ENCODE assay signal across 15 cellular contexts in the genomic region with DNA sequence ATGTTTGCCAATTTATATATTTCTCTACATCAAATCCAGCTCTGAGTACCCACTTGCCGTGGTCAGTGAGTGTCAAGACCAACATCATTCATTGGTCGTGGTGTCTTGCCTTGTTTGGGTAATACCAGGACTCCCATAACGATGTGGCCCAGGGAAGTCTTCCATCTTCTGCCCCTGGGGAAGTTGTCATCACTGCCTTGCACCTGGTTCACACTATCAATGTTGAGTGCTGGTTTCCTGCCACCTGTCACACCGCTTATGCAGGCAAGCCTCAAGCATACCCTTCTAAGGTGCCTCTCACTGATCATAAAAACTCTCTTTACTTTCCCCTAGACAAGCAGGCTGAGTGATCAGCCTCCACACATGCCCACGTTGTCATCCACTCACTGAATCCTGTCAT.
A peak's percentile ranks its signal among the peaks of the same experiment; 100 is the strongest.
DNase-seq lines count a peak whose midpoint lies in the region; ATAC-seq and TF ChIP-seq lines count a peak whose summit lies in the region.
"Had no signal": no experiment of that assay in that cellular context is flagged by ENCODE, and none has a peak within 500 bp of the region (broad histone marks: within the 10 kb centered on the region; RNA-seq: fewer than 3 reads in every experiment).

No MANE protein-coding gene starts in this region.

- peak; percentile 92 for DNase-seq in DMS53 (lab: John Stamatoyannopoulos, UW)
- DNase-seq in NCI-H1436 (lab: John Stamatoyannopoulos, UW) = peak; percentile 58
- DNase-seq in NCI-H2171 treated with DMSO at 0.1 percent for 48 hours (lab: John Stamatoyannopoulos, UW) = peak; percentile 72
- DNase-seq in SHP77 treated with DMSO at 0.1 percent for 48 hours (lab: John Stamatoyannopoulos, UW) = peak; percentile 97
- no peak for DNase-seq in left ventricle myocardium inferior
- DNase-seq in A673 (ENCODE audit: low spot score) = no peak
- no peak for DNase-seq in naive thymus-derived CD4-positive, alpha-beta T cell
- DNase-seq: Calu3, GF-D8, KG1, MG63, NCI-H82 had no signal

- POLR2A ChIA-PET in A673 (lab: Charles Lee; ENCODE audit: low non-redundant PET) = no interaction called here
- POLR2A ChIA-PET in naive thymus-derived CD4-positive, alpha-beta T cell (lab: Charles Lee) = no interaction called here

- H3K36me3 ChIP-seq in left ventricle myocardium inferior = no peaks in the 10 kb centered on the region
- no peaks in the 10 kb centered on the region for H3K36me3 ChIP-seq in A673 (ENCODE audit: insufficient read depth, low read length, poor library complexity, severe bottlenecking)
- no peaks in the 10 kb centered on the region for H3K36me3 ChIP-seq in naive thymus-derived CD4-positive, alpha-beta T cell (ENCODE audit: control insufficient read depth in 2 of 3, insufficient read depth in 3 of 3, low read length in 3 of 3)
- H3K36me3 ChIP-seq: MG63 had no signal

- no peak overlapping the region for H3K27ac Mint-ChIP-seq in naive thymus-derived CD4-positive, alpha-beta T cell
- H3K27ac Mint-ChIP-seq: T-helper 2 cell treated with Interferon-gamma antibody and Interleukin-4, amounts not matched to agents 5 μg/mL and 100 μg/mL, for 36 hours had no signal

- H3K27ac ChIP-seq in left ventricle myocardium inferior (replicated peaks) (no peak overlapping the region), A673 (ENCODE audit: low read depth, low read length, poor library complexity, severe bottlenecking) (no peak overlapping the region)
- H3K27ac ChIP-seq in naive thymus-derived CD4-positive, alpha-beta T cell (ENCODE audit: low read depth, low read length) = no peak overlapping the region
- H3K27ac ChIP-seq: A549 had no signal

- CTCF ChIA-PET in A673 (lab: Charles Lee) = no interaction called here
- CTCF ChIA-PET in naive thymus-derived CD4-positive, alpha-beta T cell (lab: Charles Lee) = no interaction called here

- H3K4me3 ChIP-seq in left ventricle myocardium inferior (no peak overlapping the region), A673 (ENCODE audit: low read depth, low read length, poor library complexity, severe bottlenecking) (no peak overlapping the region)
- H3K4me3 ChIP-seq in naive thymus-derived CD4-positive, alpha-beta T cell (ENCODE audit: low read length) = no peak overlapping the region
- H3K4me3 ChIP-seq: A549, MG63 had no signal

- H3K4me1 Mint-ChIP-seq in naive thymus-derived CD4-positive, alpha-beta T cell = no peaks in the 10 kb centered on the region

- BruUV-seq in A673 (replicated peaks; lab: Mats Ljungman, UMichigan) = no TSS peak

- TF ChIP-seq CTCF in left ventricle myocardium inferior (IDR thresholded peaks at IDR 0.05; ENCODE audit: borderline replicate concordance) = no peak
- no peak for TF ChIP-seq CTCF in A673 (conservative IDR thresholded peaks at IDR 0.05; ENCODE audit: low read depth, low read length)

- H3K36me3 Mint-ChIP-seq in naive thymus-derived CD4-positive, alpha-beta T cell = no peaks in the 10 kb centered on the region

- intact Hi-C loops in left ventricle myocardium inferior (cut with micrococcal nuclease) = no loop called here
- intact Hi-C loops in A673 (cut with micrococcal nuclease; ENCODE audit: unreplicated experiment) = no loop called here
- intact Hi-C loops in naive thymus-derived CD4-positive, alpha-beta T cell (cut with micrococcal nuclease) = no loop called here

- no peak for ATAC-seq in GM21529 (IDR thresholded peaks at IDR 0.05; ENCODE audit: unreplicated experiment)
- ATAC-seq in naive thymus-derived CD4-positive, alpha-beta T cell = no peak
- ATAC-seq: A549 had no signal

- peaks cover 0 to 3% (median 0%) of the 10 kb centered on the region in 11 donors for H3K9me3 Mint-ChIP-seq in naive thymus-derived CD4-positive, alpha-beta T cell
- H3K9me3 Mint-ChIP-seq: T-helper 2 cell treated with Interferon-gamma antibody and Interleukin-4, amounts not matched to agents 5 μg/mL and 100 μg/mL, for 36 hours had no signal

- H3K9me3 ChIP-seq in left ventricle myocardium inferior (replicated peaks) (no peaks in the 10 kb centered on the region), A673 (ENCODE audit: low read depth, low read length, poor library complexity, severe bottlenecking) (no peaks in the 10 kb centered on the region)
- no peaks in the 10 kb centered on the region for H3K9me3 ChIP-seq in naive thymus-derived CD4-positive, alpha-beta T cell (ENCODE audit: control insufficient read depth in 2 of 3, low read length in 3 of 3)
- H3K9me3 ChIP-seq: A549, MG63 had no signal

- H3K27me3 ChIP-seq in left ventricle myocardium inferior (ENCODE audit: low read depth) (no peaks in the 10 kb centered on the region), A673 (replicated peaks; ENCODE audit: insufficient read depth, low read depth, low read length, poor library complexity) (peaks cover 10% of the 10 kb centered on the region)
- H3K27me3 ChIP-seq in naive thymus-derived CD4-positive, alpha-beta T cell (ENCODE audit: control insufficient read depth in 2 of 2, insufficient read depth in 2 of 2, low read length in 2 of 2) = no peaks in the 10 kb centered on the region
- H3K27me3 ChIP-seq: MG63 had no signal

- no peak overlapping the region for H3K4me3 Mint-ChIP-seq in naive thymus-derived CD4-positive, alpha-beta T cell
- H3K4me3 Mint-ChIP-seq: T-helper 2 cell treated with Interferon-gamma antibody and Interleukin-4, amounts not matched to agents 5 μg/mL and 100 μg/mL, for 36 hours had no signal

- H3K27me3 Mint-ChIP-seq in naive thymus-derived CD4-positive, alpha-beta T cell = peaks cover 0 to 31% (median 7%) of the 10 kb centered on the region in 5 donors

- H3K4me1 ChIP-seq in left ventricle myocardium inferior (no peaks in the 10 kb centered on the region), A673 (ENCODE audit: insufficient read depth, low read length, poor library complexity, severe bottlenecking) (no peaks in the 10 kb centered on the region)
- no peaks in the 10 kb centered on the region for H3K4me1 ChIP-seq in naive thymus-derived CD4-positive, alpha-beta T cell (ENCODE audit: control insufficient read depth in 2 of 2, insufficient read depth in 2 of 2, low read length in 2 of 2)
- H3K4me1 ChIP-seq: A549 had no signal

Comparison
In these comparisons a context has a peak if more than half of its experiments do, and no peak if none do; other contexts are left out.
1. DNase-seq: peak in DMS53 (single experiment), NCI-H1436 (single experiment), NCI-H2171 treated with DMSO at 0.1 percent for 48 hours (single experiment) and SHP77 treated with DMSO at 0.1 percent for 48 hours (single experiment); none in left ventricle myocardium inferior (single experiment), A673 (single experiment) and naive thymus-derived CD4-positive, alpha-beta T cell (0 of 9).